ENCODE assay signal across 12 cellular contexts in the genomic region with DNA sequence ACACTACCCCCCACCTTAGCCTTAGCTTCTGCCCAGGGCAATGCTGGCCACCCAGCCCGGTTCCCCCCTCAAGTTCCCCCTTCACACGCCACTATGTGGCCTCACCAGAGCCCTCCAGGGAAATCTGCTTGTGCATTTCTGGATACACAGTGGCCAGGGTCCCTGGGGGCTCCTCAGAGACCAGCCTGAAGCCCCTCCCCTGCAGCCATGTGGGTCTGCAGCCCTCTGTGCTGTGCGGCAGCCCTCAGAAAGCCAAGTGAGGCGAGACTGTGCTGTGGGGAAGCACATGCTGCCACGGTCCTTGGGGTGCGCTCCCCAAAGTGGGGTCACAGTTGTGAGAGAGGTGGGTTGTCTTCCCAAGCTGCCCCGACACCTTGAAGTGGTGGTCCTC. TPM values are rescaled to one million over a fixed set of nuclear protein-coding genes. Genes with fewer than 3 reads are reported as not detected.
DNase-seq lines count a peak whose midpoint lies in the region; ATAC-seq and TF ChIP-seq lines count a peak whose summit lies in the region.
"Had no signal": no experiment of that assay in that cellular context is flagged by ENCODE, and none has a peak within 500 bp of the region (broad histone marks: within the 10 kb centered on the region; RNA-seq: fewer than 3 reads in every experiment).

No MANE protein-coding gene starts in this region.

- H3K79me1 ChIP-seq in neuronal stem cell (ENCODE audit: low read depth, low read length), result peaks cover 15% of the 10 kb centered on the region

- no peak overlapping the region for H3K4me2 ChIP-seq in neuronal stem cell (ENCODE audit: insufficient read depth, low read length, poor library complexity, severe bottlenecking)
- H3K4me2 ChIP-seq: GM23338 had no signal

- ATAC-seq in activated CD8-positive, alpha-beta T cell treated with anti-CD3 and anti-CD28 coated beads, Interleukin-2, amount 10 ng/mL, durations not matched to agents 7 days and 5 days, result no peak
- ATAC-seq: GM23338 had no signal

- no peak for TF ChIP-seq POLR2A in erythroblast (IDR thresholded peaks at IDR 0.05; ENCODE audit: low read length)

- TF ChIP-seq CTCF in BE2C (IDR thresholded peaks at IDR 0.05; ENCODE audit: low read depth, low read length), result no peak
- TF ChIP-seq CTCF in chondrocyte (IDR thresholded peaks at IDR 0.05), result no peak

- no peak overlapping the region for H3K23ac ChIP-seq in neuronal stem cell (ENCODE audit: low read depth, low read length, poor library complexity)

- H3K4me3 ChIP-seq in BE2C (ENCODE audit: low read depth, low read length), result no peak overlapping the region
- H3K4me3 ChIP-seq in neuronal stem cell (ENCODE audit: low read length in 2 of 2), result peak overlapping the region in 1 of 2 donors; percentile 23
- H3K4me3 ChIP-seq: GM23338 had no signal

- peak overlapping the region; percentile 95 for H3K18ac ChIP-seq in neuronal stem cell (ENCODE audit: low read length)

- POLR2A ChIA-PET in activated CD8-positive, alpha-beta T cell treated with anti-CD3 and anti-CD28 coated beads, Interleukin-2, amount 10 ng/mL, durations not matched to agents 7 days and 5 days (lab: Charles Lee), result interaction anchor here (0.9 kb wide), 1 partner anchor 16 kb away, joined by 3 read pairs; no protein-coding TSS in a partner anchor

- H3K9me3 ChIP-seq in BE2C (no peaks in the 10 kb centered on the region), neuronal stem cell (replicated peaks in 1 of 2; ENCODE audit: control insufficient read depth in 2 of 2, insufficient read depth in 1 of 2, low read depth in 1 of 2, low read length in 2 of 2) (no peaks in the 10 kb centered on the region)

- no peak overlapping the region for H4K8ac ChIP-seq in neuronal stem cell (ENCODE audit: low read depth, low read length)

- no peak overlapping the region for H3K9ac ChIP-seq in neuronal stem cell (ENCODE audit: low read depth, low read length, poor library complexity)

- H2BK120ac ChIP-seq in neuronal stem cell (ENCODE audit: low read depth, low read length), result peak overlapping the region; percentile 81

- peak overlapping the region; percentile 70 for H2BK5ac ChIP-seq in neuronal stem cell (ENCODE audit: low read length)

- H3K27ac Mint-ChIP-seq in chondrocyte (ENCODE audit: unreplicated experiment), result peak overlapping the region; percentile 97
- no peak overlapping the region for H3K27ac Mint-ChIP-seq in activated CD8-positive, alpha-beta T cell treated with anti-CD3 and anti-CD28 coated beads, Interleukin-2, amount 10 ng/mL, durations not matched to agents 7 days and 5 days
- H3K27ac Mint-ChIP-seq: activated CD4-positive, alpha-beta memory T cell treated with anti-CD3 and anti-CD28 coated beads for 36 hours; GM23338; T-helper 2 cell treated with Interferon-gamma antibody and Interleukin-4, amounts not matched to agents 5 μg/mL and 100 μg/mL, for 36 hours had no signal

- peak overlapping the region; percentile 97 for H2BK15ac ChIP-seq in neuronal stem cell (ENCODE audit: low read length)

- no peaks in the 10 kb centered on the region for H3K9me3 Mint-ChIP-seq in chondrocyte (ENCODE audit: low read depth)
- H3K9me3 Mint-ChIP-seq in activated CD8-positive, alpha-beta T cell treated with anti-CD3 and anti-CD28 coated beads, Interleukin-2, amount 10 ng/mL, durations not matched to agents 7 days and 5 days (ENCODE audit: insufficient read depth), result no peaks in the 10 kb centered on the region
- H3K9me3 Mint-ChIP-seq: activated CD4-positive, alpha-beta memory T cell treated with anti-CD3 and anti-CD28 coated beads for 36 hours; GM23338; T-helper 2 cell treated with Interferon-gamma antibody and Interleukin-4, amounts not matched to agents 5 μg/mL and 100 μg/mL, for 36 hours had no signal

- H2AK5ac ChIP-seq in neuronal stem cell (ENCODE audit: low read depth, low read length), result peak overlapping the region; percentile 100

- H3K27me3 Mint-ChIP-seq in chondrocyte (ENCODE audit: low read depth), result no peaks in the 10 kb centered on the region
- peaks cover 2% of the 10 kb centered on the region for H3K27me3 Mint-ChIP-seq in activated CD8-positive, alpha-beta T cell treated with anti-CD3 and anti-CD28 coated beads, Interleukin-2, amount 10 ng/mL, durations not matched to agents 7 days and 5 days (ENCODE audit: low read depth)

- no peak overlapping the region for H2BK12ac ChIP-seq in neuronal stem cell (ENCODE audit: low read length)

- CTCF ChIA-PET in activated CD8-positive, alpha-beta T cell treated with anti-CD3 and anti-CD28 coated beads, Interleukin-2, amount 10 ng/mL, durations not matched to agents 7 days and 5 days (lab: Charles Lee), result no interaction called here

- WGBS in neuronal stem cell (ENCODE audit: extremely low coverage in 2 of 2, insufficient read length in 2 of 2, insufficient replicate concordance in 1 of 2), 2 donors, result no CpG with 5 or more reads among the region's 7 CpGs

- H4K91ac ChIP-seq in neuronal stem cell (ENCODE audit: low read depth, low read length, poor library complexity), result no peak overlapping the region

- no peak overlapping the region for H3K14ac ChIP-seq in neuronal stem cell (ENCODE audit: low read length)

- peak overlapping the region; percentile 57 for H3K27ac ChIP-seq in neuronal stem cell (replicated peaks; ENCODE audit: low read length)

- H3K36me3 ChIP-seq in BE2C (no peaks in the 10 kb centered on the region; the same call in 1 of the 2 replicates), neuronal stem cell (replicated peaks in 1 of 2; ENCODE audit: control insufficient read depth in 2 of 2, insufficient read depth in 2 of 2, low read length in 2 of 2) (peaks cover 4 to 14% of the 10 kb centered on the region in 2 donors)

- H3K4me1 ChIP-seq in BE2C, result peaks cover 32% of the 10 kb centered on the region
- peaks cover 34 to 40% of the 10 kb centered on the region in 2 donors for H3K4me1 ChIP-seq in neuronal stem cell (ENCODE audit: control insufficient read depth in 2 of 2, insufficient read depth in 1 of 2, low read depth in 1 of 2, low read length in 2 of 2)

- no peak overlapping the region for H2AFZ ChIP-seq in neuronal stem cell (ENCODE audit: low read length)
- H2AFZ ChIP-seq: GM23338 had no signal

- no peaks in the 10 kb centered on the region for H3K36me3 Mint-ChIP-seq in chondrocyte (ENCODE audit: low read depth)
- no peaks in the 10 kb centered on the region for H3K36me3 Mint-ChIP-seq in activated CD8-positive, alpha-beta T cell treated with anti-CD3 and anti-CD28 coated beads, Interleukin-2, amount 10 ng/mL, durations not matched to agents 7 days and 5 days (ENCODE audit: low read depth)
- H3K36me3 Mint-ChIP-seq: activated CD4-positive, alpha-beta memory T cell treated with anti-CD3 and anti-CD28 coated beads for 36 hours had no signal

- H3K27me3 ChIP-seq in BE2C (no peaks in the 10 kb centered on the region), neuronal stem cell (ENCODE audit: control insufficient read depth in 3 of 3, insufficient read depth in 3 of 3, low read depth in 1 of 3, low read length in 3 of 3) (no peaks in the 10 kb centered on the region)

- H3K4me3 Mint-ChIP-seq in chondrocyte (ENCODE audit: unreplicated experiment), result no peak overlapping the region
- H3K4me3 Mint-ChIP-seq in activated CD8-positive, alpha-beta T cell treated with anti-CD3 and anti-CD28 coated beads, Interleukin-2, amount 10 ng/mL, durations not matched to agents 7 days and 5 days, result no peak overlapping the region
- H3K4me3 Mint-ChIP-seq: activated CD4-positive, alpha-beta memory T cell treated with anti-CD3 and anti-CD28 coated beads for 36 hours; GM23338; T-helper 2 cell treated with Interferon-gamma antibody and Interleukin-4, amounts not matched to agents 5 μg/mL and 100 μg/mL, for 36 hours had no signal

- no peak overlapping the region for H3K4ac ChIP-seq in neuronal stem cell (ENCODE audit: low read length)

- peaks cover 30% of the 10 kb centered on the region for H3K4me1 Mint-ChIP-seq in chondrocyte (ENCODE audit: low read depth)
- peaks cover 33% of the 10 kb centered on the region for H3K4me1 Mint-ChIP-seq in activated CD8-positive, alpha-beta T cell treated with anti-CD3 and anti-CD28 coated beads, Interleukin-2, amount 10 ng/mL, durations not matched to agents 7 days and 5 days (ENCODE audit: low read depth)

- DNase-seq in BE2C, result peak; percentile 86
- DNase-seq in chondrocyte (ENCODE audit: low spot score), result no peak
- DNase-seq in neuronal stem cell (ENCODE audit: low spot score), result no peak
- DNase-seq in activated CD8-positive, alpha-beta T cell treated with anti-CD3 and anti-CD28 coated beads, Interleukin-2, amount 10 ng/mL, durations not matched to agents 7 days and 5 days, result no peak
- no peak for DNase-seq in erythroblast (lab: John Stamatoyannopoulos, UW)
- no peak for DNase-seq in hypothalamus (lab: John Stamatoyannopoulos, UW)
- DNase-seq: activated CD4-positive, alpha-beta memory T cell treated with anti-CD3 and anti-CD28 coated beads for 36 hours; activated naive CD4-positive, alpha-beta T cell treated with Interleukin-2 at 50 U/mL for 16 hours; DMS79 treated with DMSO at 0.1 percent for 48 hours; NCI-H2227 treated with DMSO at 0.1 percent for 48 hours had no signal

RNA-seq across cellular contexts. Expression of a gene that starts 2.1 kb away (rescaled TPM):
- polyA plus RNA-seq in BE2C (2012; ENCODE audit: insufficient read depth, insufficient read length, low read depth), result 287 TPM
- 300 to 356 TPM (median 346 TPM) in 3 replicates for total RNA-seq in chondrocyte
- polyA plus RNA-seq in neuronal stem cell (2013, experiment 1 of 2), result 71.0 TPM
- 69.8 TPM for polyA plus RNA-seq in neuronal stem cell (2013, experiment 2 of 2)
- total RNA-seq in activated CD8-positive, alpha-beta T cell treated with anti-CD3 and anti-CD28 coated beads, Interleukin-2, amount 10 ng/mL, durations not matched to agents 7 days and 5 days, result 10 to 100 TPM; 48.4 to 49.9 TPM

RNA-seq across cellular contexts. Expression of a gene that starts 17.2 kb away (rescaled TPM):
- 7.1 TPM for polyA plus RNA-seq in BE2C (2012; ENCODE audit: insufficient read depth, insufficient read length, low read depth)
- 7.7 to 8.8 TPM (median 8.1 TPM) in 3 replicates for total RNA-seq in chondrocyte
- polyA plus RNA-seq in neuronal stem cell (2013, experiment 1 of 2), result 12.7 TPM
- 11.7 TPM for polyA plus RNA-seq in neuronal stem cell (2013, experiment 2 of 2)
- total RNA-seq in activated CD8-positive, alpha-beta T cell treated with anti-CD3 and anti-CD28 coated beads, Interleukin-2, amount 10 ng/mL, durations not matched to agents 7 days and 5 days, result 1 to 10 TPM; 6.0 to 7.0 TPM

RNA-seq across cellular contexts. Expression of a gene that starts 33.5 kb away (rescaled TPM):
- polyA plus RNA-seq in BE2C (2012; ENCODE audit: insufficient read depth, insufficient read length, low read depth), result 39.8 TPM
- total RNA-seq in chondrocyte, result 46.2 to 53.1 TPM (median 47.1 TPM) in 3 replicates
- 26.8 TPM for polyA plus RNA-seq in neuronal stem cell (2013, experiment 1 of 2)
- 24.9 TPM for polyA plus RNA-seq in neuronal stem cell (2013, experiment 2 of 2)
- total RNA-seq in activated CD8-positive, alpha-beta T cell treated with anti-CD3 and anti-CD28 coated beads, Interleukin-2, amount 10 ng/mL, durations not matched to agents 7 days and 5 days, result 10 to 100 TPM; 62.1 to 64.9 TPM

RNA-seq across cellular contexts. Expression of a gene that starts 39.4 kb away (rescaled TPM):
- 38.3 TPM for polyA plus RNA-seq in BE2C (2012; ENCODE audit: insufficient read depth, insufficient read length, low read depth)
- total RNA-seq in chondrocyte, result 9.3 to 19.9 TPM (median 17.7 TPM) in 3 replicates
- polyA plus RNA-seq in neuronal stem cell (2013, experiment 1 of 2), result 4.0 TPM
- polyA plus RNA-seq in neuronal stem cell (2013, experiment 2 of 2), result 3.6 TPM
- 10 to 100 TPM; 10.4 to 11.8 TPM for total RNA-seq in activated CD8-positive, alpha-beta T cell treated with anti-CD3 and anti-CD28 coated beads, Interleukin-2, amount 10 ng/mL, durations not matched to agents 7 days and 5 days

RNA-seq across cellular contexts. Expression of a gene that starts 48.1 kb away (rescaled TPM):
- polyA plus RNA-seq in BE2C (2012; ENCODE audit: insufficient read depth, insufficient read length, low read depth), result 189 TPM
- total RNA-seq in chondrocyte, result 34.6 to 46.6 TPM (median 44.7 TPM) in 3 replicates
- 28.8 TPM for polyA plus RNA-seq in neuronal stem cell (2013, experiment 1 of 2)
- polyA plus RNA-seq in neuronal stem cell (2013, experiment 2 of 2), result 28.1 TPM
- 1 to 10 TPM; 4.8 to 5.3 TPM for total RNA-seq in activated CD8-positive, alpha-beta T cell treated with anti-CD3 and anti-CD28 coated beads, Interleukin-2, amount 10 ng/mL, durations not matched to agents 7 days and 5 days
